Comparison of ENCODE assay signal across 2 cellular contexts in the genomic region with DNA sequence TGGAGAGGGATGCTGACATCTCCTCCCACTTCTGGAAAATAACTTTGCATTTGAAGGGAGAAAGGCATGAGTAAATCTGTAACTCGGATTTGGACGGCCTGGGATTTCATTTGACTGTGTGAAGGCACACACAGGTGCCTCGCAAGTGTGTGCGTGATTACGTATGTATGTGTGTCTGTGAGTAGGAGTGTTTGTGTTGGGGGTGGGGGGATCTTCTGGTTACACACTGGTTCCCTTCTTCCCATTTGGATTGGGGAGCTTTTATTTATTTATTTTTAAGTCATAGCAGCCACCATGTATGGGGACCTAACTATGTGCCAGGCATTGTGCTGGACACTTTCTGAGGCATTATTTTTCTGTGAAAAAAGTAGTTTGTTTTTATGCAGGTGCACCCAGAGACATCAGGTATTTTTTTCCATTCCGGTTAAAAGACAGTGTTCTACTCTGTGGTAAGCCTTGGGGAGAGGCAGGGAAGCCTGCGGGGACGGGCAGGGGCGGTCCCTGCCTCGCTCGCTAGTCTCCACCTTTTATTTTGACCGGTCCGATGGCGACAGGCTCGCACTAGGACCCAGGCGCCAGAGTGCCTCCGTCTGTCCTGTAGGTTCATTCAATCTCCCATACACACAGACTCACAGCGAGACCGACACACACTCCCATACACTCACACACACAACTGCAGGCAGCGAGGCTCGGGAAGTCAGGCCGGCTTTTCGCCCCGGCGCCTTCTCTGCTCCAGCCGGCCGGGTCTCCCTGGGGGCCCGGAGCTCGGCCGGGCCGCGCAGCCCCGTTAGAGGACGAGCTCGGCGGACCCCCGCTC.
TF ChIP-seq lines count a peak whose summit lies in the region.

TSS of gene MXI1 (plus strand) at position 618 of the 817 bp plus-strand sequence. CDS start 204 bp downstream, outside the sequence.

TF ChIP-seq in Ishikawa, 13 proteins besides CTCF, POLR2A, EP300 and RAD21 (continued from another document):
- peak; percentile 60; the same call in 1 of the 2 replicates for TF ChIP-seq TAF1 (IDR thresholded peaks at IDR 0.05; ENCODE audit: low read depth)
- TF ChIP-seq YY1 (IDR thresholded peaks at IDR 0.05; ENCODE audit: low read depth): peak; percentile 74
- TF ChIP-seq NFIC (IDR thresholded peaks at IDR 0.05): peak; percentile 37; the same call in 1 of the 2 replicates
- TF ChIP-seq CREB1 (IDR thresholded peaks at IDR 0.05; ENCODE audit: low read depth): no peak
- no peak for TF ChIP-seq FOXM1 (IDR thresholded peaks at IDR 0.05; ENCODE audit: borderline replicate concordance, low read depth)
- no peak for TF ChIP-seq REST (IDR thresholded peaks at IDR 0.05; ENCODE audit: low read depth)
- TF ChIP-seq ZBTB7A (IDR thresholded peaks at IDR 0.05; ENCODE audit: low read depth): peak; percentile 68; the same call in 1 of the 2 replicates

TF ChIP-seq in GM12878, 131 proteins besides CTCF, POLR2A, EP300 and RAD21 (continued from another document and continues in another):
- no peak for TF ChIP-seq SPI1 (IDR thresholded peaks at IDR 0.05; ENCODE audit: borderline replicate concordance, insufficient read depth, low read depth, low read length)
- TF ChIP-seq PBX3 (IDR thresholded peaks at IDR 0.05; ENCODE audit: insufficient replicate concordance, low read depth, low read length): no peak
- TF ChIP-seq ATF7 (IDR thresholded peaks at IDR 0.05; ENCODE audit: low read depth): no peak; the same call in 1 of the 2 replicates
- peak; percentile 27 to 49; a peak in 1 of 4 replicates for TF ChIP-seq BHLHE40 (IDR thresholded peaks at IDR 0.05; ENCODE audit: borderline replicate concordance in 1 of 2, low read depth in 2 of 2, low read length in 1 of 2)
- TF ChIP-seq ZNF384 (IDR thresholded peaks at IDR 0.05; ENCODE audit: borderline replicate concordance, low read depth, low read length): peak; percentile 31; the same call in 1 of the 2 replicates
- TF ChIP-seq E4F1 (IDR thresholded peaks at IDR 0.05; ENCODE audit: borderline replicate concordance, partially characterized antibody): no peak
- TF ChIP-seq PRDM15 (CRISPR knock-in tag; IDR thresholded peaks at IDR 0.05): no peak
- TF ChIP-seq MEF2B (IDR thresholded peaks at IDR 0.05; ENCODE audit: partially characterized antibody, poor library complexity, severe bottlenecking): no peak
- TF ChIP-seq PAX5 (IDR thresholded peaks at IDR 0.05; ENCODE audit: borderline replicate concordance, low read depth, low read length): peak; percentile 13; the same call in 1 of the 2 replicates
- no peak for TF ChIP-seq RB1 (IDR thresholded peaks at IDR 0.05; ENCODE audit: borderline replicate concordance)
- TF ChIP-seq MAX (IDR thresholded peaks at IDR 0.05; ENCODE audit: low read depth, low read length): no peak
- TF ChIP-seq SIX5 (IDR thresholded peaks at IDR 0.05; ENCODE audit: low read depth, low read length, severe bottlenecking): no peak
- no peak for TF ChIP-seq WRNIP1 (IDR thresholded peaks at IDR 0.05; ENCODE audit: borderline replicate concordance, low read depth, low read length)
- TF ChIP-seq IKZF2 (IDR thresholded peaks at IDR 0.05): no peak
- no peak for TF ChIP-seq SRF (IDR thresholded peaks at IDR 0.05; ENCODE audit: low read depth in 2 of 2, low read length in 2 of 2)
- TF ChIP-seq PML (IDR thresholded peaks at IDR 0.05; ENCODE audit: low read length): no peak
- TF ChIP-seq NFXL1 (IDR thresholded peaks at IDR 0.05; ENCODE audit: borderline replicate concordance): no peak
- no peak for TF ChIP-seq HDAC2 (IDR thresholded peaks at IDR 0.05)
- no peak for TF ChIP-seq NR2C2 (IDR thresholded peaks at IDR 0.05; ENCODE audit: borderline replicate concordance, control insufficient read depth, insufficient read length, low read depth)
- TF ChIP-seq, protein P1, sequence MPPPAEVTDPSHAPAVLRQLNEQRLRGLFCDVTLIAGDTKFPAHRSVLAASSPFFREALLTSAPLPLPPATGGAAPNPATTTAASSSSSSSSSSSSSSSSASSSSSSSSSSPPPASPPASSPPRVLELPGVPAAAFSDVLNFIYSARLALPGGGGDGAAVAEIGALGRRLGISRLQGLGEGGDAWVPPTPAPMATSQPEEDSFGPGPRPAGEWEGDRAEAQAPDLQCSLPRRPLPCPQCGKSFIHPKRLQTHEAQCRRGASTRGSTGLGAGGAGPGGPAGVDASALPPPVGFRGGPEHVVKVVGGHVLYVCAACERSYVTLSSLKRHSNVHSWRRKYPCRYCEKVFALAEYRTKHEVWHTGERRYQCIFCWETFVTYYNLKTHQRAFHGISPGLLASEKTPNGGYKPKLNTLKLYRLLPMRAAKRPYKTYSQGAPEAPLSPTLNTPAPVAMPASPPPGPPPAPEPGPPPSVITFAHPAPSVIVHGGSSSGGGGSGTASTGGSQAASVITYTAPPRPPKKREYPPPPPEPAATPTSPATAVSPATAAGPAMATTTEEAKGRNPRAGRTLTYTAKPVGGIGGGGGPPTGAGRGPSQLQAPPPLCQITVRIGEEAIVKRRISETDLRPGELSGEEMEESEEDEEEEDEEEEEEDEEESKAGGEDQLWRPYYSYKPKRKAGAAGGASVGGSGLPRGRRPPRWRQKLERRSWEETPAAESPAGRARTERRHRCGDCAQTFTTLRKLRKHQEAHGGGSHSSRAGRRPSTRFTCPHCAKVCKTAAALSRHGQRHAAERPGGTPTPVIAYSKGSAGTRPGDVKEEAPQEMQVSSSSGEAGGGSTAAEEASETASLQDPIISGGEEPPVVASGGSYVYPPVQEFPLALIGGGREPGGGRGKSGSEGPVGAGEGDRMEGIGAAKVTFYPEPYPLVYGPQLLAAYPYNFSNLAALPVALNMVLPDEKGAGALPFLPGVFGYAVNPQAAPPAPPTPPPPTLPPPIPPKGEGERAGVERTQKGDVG (CRISPR knock-in tag; IDR thresholded peaks at IDR 0.05): no peak
- TF ChIP-seq CBX5 (IDR thresholded peaks at IDR 0.05; ENCODE audit: low read depth): 0 out of 2 replicates have a peak, but pooled peaks have one; percentile 65
- TF ChIP-seq, protein P2, sequence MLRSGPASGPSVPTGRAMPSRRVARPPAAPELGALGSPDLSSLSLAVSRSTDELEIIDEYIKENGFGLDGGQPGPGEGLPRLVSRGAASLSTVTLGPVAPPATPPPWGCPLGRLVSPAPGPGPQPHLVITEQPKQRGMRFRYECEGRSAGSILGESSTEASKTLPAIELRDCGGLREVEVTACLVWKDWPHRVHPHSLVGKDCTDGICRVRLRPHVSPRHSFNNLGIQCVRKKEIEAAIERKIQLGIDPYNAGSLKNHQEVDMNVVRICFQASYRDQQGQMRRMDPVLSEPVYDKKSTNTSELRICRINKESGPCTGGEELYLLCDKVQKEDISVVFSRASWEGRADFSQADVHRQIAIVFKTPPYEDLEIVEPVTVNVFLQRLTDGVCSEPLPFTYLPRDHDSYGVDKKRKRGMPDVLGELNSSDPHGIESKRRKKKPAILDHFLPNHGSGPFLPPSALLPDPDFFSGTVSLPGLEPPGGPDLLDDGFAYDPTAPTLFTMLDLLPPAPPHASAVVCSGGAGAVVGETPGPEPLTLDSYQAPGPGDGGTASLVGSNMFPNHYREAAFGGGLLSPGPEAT (IDR thresholded peaks at IDR 0.05; ENCODE audit: low read depth): peak; percentile 93
- TF ChIP-seq ZSCAN29 (IDR thresholded peaks at IDR 0.05): no peak
- TF ChIP-seq CREM (IDR thresholded peaks at IDR 0.05; ENCODE audit: low read depth): peak; percentile 42; the same call in 1 of the 2 replicates
- no peak for TF ChIP-seq YBX1 (IDR thresholded peaks at IDR 0.05)
- TF ChIP-seq RUNX3 (IDR thresholded peaks at IDR 0.05; ENCODE audit: low read length): peak; percentile 42
- TF ChIP-seq DPF2 (IDR thresholded peaks at IDR 0.05): peak; percentile 30; the same call in 1 of the 2 replicates
- 0 out of 2 replicates have a peak, but pooled peaks have one; percentile 18 for TF ChIP-seq RFX5 (IDR thresholded peaks at IDR 0.05; ENCODE audit: low read depth, low read length)
- no peak for TF ChIP-seq HDAC6 (IDR thresholded peaks at IDR 0.05; ENCODE audit: unreplicated experiment)
- TF ChIP-seq ZNF622 (IDR thresholded peaks at IDR 0.05): no peak
- TF ChIP-seq IKZF1 (conservative IDR thresholded peaks at IDR 0.05): peak; percentile 63
- no peak for TF ChIP-seq IRF4 (IDR thresholded peaks at IDR 0.05; ENCODE audit: low read depth, low read length)
- no peak for TF ChIP-seq CHD4 (IDR thresholded peaks at IDR 0.05)
- no peak for TF ChIP-seq TCF7 (IDR thresholded peaks at IDR 0.05; ENCODE audit: borderline replicate concordance)
- TF ChIP-seq SIN3A (IDR thresholded peaks at IDR 0.05; ENCODE audit: low read depth, low read length): peak; percentile 68; the same call in 1 of the 2 replicates
- TF ChIP-seq NRF1 (conservative IDR thresholded peaks at IDR 0.05; ENCODE audit: low read depth, low read length): no peak
- TF ChIP-seq RELA (IDR thresholded peaks at IDR 0.05; ENCODE audit: borderline replicate concordance, partially characterized antibody): peak; percentile 32
- no peak for TF ChIP-seq NR2C1 (IDR thresholded peaks at IDR 0.05)
- TF ChIP-seq MEF2A (IDR thresholded peaks at IDR 0.05; ENCODE audit: insufficient read depth, low read depth, low read length): no peak
- TF ChIP-seq BMI1 (IDR thresholded peaks at IDR 0.05; ENCODE audit: borderline replicate concordance): no peak; the same call in 1 of the 2 replicates
- TF ChIP-seq, protein P3, sequence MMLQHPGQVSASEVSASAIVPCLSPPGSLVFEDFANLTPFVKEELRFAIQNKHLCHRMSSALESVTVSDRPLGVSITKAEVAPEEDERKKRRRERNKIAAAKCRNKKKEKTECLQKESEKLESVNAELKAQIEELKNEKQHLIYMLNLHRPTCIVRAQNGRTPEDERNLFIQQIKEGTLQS (IDR thresholded peaks at IDR 0.05; ENCODE audit: borderline replicate concordance, extremely low read depth, low read depth, low read length): no peak
- TF ChIP-seq ETV6 (conservative IDR thresholded peaks at IDR 0.05 in 1 of 2, IDR thresholded peaks at IDR 0.05 in 1 of 2; ENCODE audit: borderline replicate concordance in 1 of 2, low read depth in 1 of 2): no peak
